In genomic region chr16:85123891-85124635, GRCh38 we compare ENCODE assay signal across 14 cellular contexts. TPM values are rescaled to one million over a fixed set of nuclear protein-coding genes. Genes with fewer than 3 reads are reported as not detected.
DNase-seq lines count a peak whose midpoint lies in the region; ATAC-seq and TF ChIP-seq lines count a peak whose summit lies in the region.
"Had no signal": no experiment of that assay in that cellular context is flagged by ENCODE, and none has a peak within 500 bp of the region (broad histone marks: within the 10 kb centered on the region; RNA-seq: fewer than 3 reads in every experiment).

No MANE protein-coding gene starts in this region.

- H3K79me1 ChIP-seq in neuronal stem cell (ENCODE audit: low read depth, low read length) = no peaks in the 10 kb centered on the region

- H3K9me3 Mint-ChIP-seq in effector memory CD8-positive, alpha-beta T cell = no peaks in the 10 kb centered on the region
- H3K9me3 Mint-ChIP-seq: activated naive CD4-positive, alpha-beta T cell treated with anti-CD3 and anti-CD28 coated beads, Interleukin-2, amount 50 U/mL, for 72 hours; stimulated activated effector memory CD8-positive, alpha-beta T cell treated with anti-CD3 and anti-CD28 coated beads, Interleukin-12 subunit alpha, Interleukin-12 subunit beta, amount 100 ng/mL, for 72 hours had no signal

- no peaks in the 10 kb centered on the region for H3K27me3 Mint-ChIP-seq in effector memory CD8-positive, alpha-beta T cell

- H3K27ac ChIP-seq in SJSA1 = peak overlapping the region; percentile 93
- H3K27ac ChIP-seq in neuronal stem cell (replicated peaks; ENCODE audit: low read length) = no peak overlapping the region
- H3K27ac ChIP-seq: HL-60 had no signal

- peak overlapping the region; percentile 9 for H2AK5ac ChIP-seq in neuronal stem cell (ENCODE audit: low read depth, low read length)

- no peaks in the 10 kb centered on the region for H3K4me1 Mint-ChIP-seq in effector memory CD8-positive, alpha-beta T cell (ENCODE audit: low read depth in 2 of 2)

- ATAC-seq in effector memory CD8-positive, alpha-beta T cell (replicated peaks) = no peak
- no peak for ATAC-seq in GM21360 (IDR thresholded peaks at IDR 0.05; ENCODE audit: unreplicated experiment)
- ATAC-seq: activated naive CD4-positive, alpha-beta T cell treated with anti-CD3 and anti-CD28 coated beads, Interleukin-2, amount 50 U/mL, for 72 hours; left colon; stimulated activated effector memory CD8-positive, alpha-beta T cell treated with anti-CD3 and anti-CD28 coated beads, Interleukin-12 subunit alpha, Interleukin-12 subunit beta, amount 100 ng/mL, for 72 hours had no signal

- H4K91ac ChIP-seq in neuronal stem cell (ENCODE audit: low read depth, low read length, poor library complexity) = no peak overlapping the region

- no peaks in the 10 kb centered on the region; the same call in 1 of the 2 replicates for H3K36me3 ChIP-seq in SJSA1
- H3K36me3 ChIP-seq in neuronal stem cell (replicated peaks in 1 of 2; ENCODE audit: control insufficient read depth in 2 of 2, insufficient read depth in 2 of 2, low read length in 2 of 2) = no peaks in the 10 kb centered on the region

- H3K18ac ChIP-seq in neuronal stem cell (ENCODE audit: low read length) = peak overlapping the region; percentile 24

- TF ChIP-seq CTCF in fibroblast of villous mesenchyme (IDR thresholded peaks at IDR 0.05; ENCODE audit: insufficient read depth, low read depth, low read length) = no peak

- H3K36me3 Mint-ChIP-seq in effector memory CD8-positive, alpha-beta T cell (ENCODE audit: insufficient read depth) = peaks cover 3% of the 10 kb centered on the region
- H3K36me3 Mint-ChIP-seq: activated naive CD4-positive, alpha-beta T cell treated with anti-CD3 and anti-CD28 coated beads, Interleukin-2, amount 50 U/mL, for 72 hours; stimulated activated effector memory CD8-positive, alpha-beta T cell treated with anti-CD3 and anti-CD28 coated beads, Interleukin-12 subunit alpha, Interleukin-12 subunit beta, amount 100 ng/mL, for 72 hours had no signal

- no peak overlapping the region for H3K4me2 ChIP-seq in neuronal stem cell (ENCODE audit: insufficient read depth, low read length, poor library complexity, severe bottlenecking)

- H3K4me1 ChIP-seq in SJSA1 (replicated peaks) (peaks cover 48% of the 10 kb centered on the region), neuronal stem cell (ENCODE audit: control insufficient read depth in 2 of 2, insufficient read depth in 1 of 2, low read depth in 1 of 2, low read length in 2 of 2) (peaks cover 6 to 20% of the 10 kb centered on the region in 2 donors)

- WGBS in neuronal stem cell (ENCODE audit: extremely low coverage in 2 of 2, insufficient read length in 2 of 2, insufficient replicate concordance in 1 of 2), 2 donors = no CpG with 5 or more reads among the region's 34 CpGs

- H3K27me3 ChIP-seq in SJSA1 (replicated peaks) (no peaks in the 10 kb centered on the region), neuronal stem cell (ENCODE audit: control insufficient read depth in 3 of 3, insufficient read depth in 3 of 3, low read depth in 1 of 3, low read length in 3 of 3) (peaks cover 0 to 8% (median 0%) of the 10 kb centered on the region in 3 experiments)

- no peak overlapping the region for H2BK15ac ChIP-seq in neuronal stem cell (ENCODE audit: low read length)

- H3K9me3 ChIP-seq in SJSA1 (replicated peaks) = no peaks in the 10 kb centered on the region
- H3K9me3 ChIP-seq in neuronal stem cell (replicated peaks in 1 of 2; ENCODE audit: control insufficient read depth in 2 of 2, insufficient read depth in 1 of 2, low read depth in 1 of 2, low read length in 2 of 2) = no peaks in the 10 kb centered on the region

- H3K4ac ChIP-seq in neuronal stem cell (ENCODE audit: low read length) = no peak overlapping the region

- H2BK5ac ChIP-seq in neuronal stem cell (ENCODE audit: low read length) = no peak overlapping the region

- no peak overlapping the region for H3K27ac Mint-ChIP-seq in effector memory CD8-positive, alpha-beta T cell
- H3K27ac Mint-ChIP-seq: activated naive CD4-positive, alpha-beta T cell treated with anti-CD3 and anti-CD28 coated beads, Interleukin-2, amount 50 U/mL, for 72 hours; stimulated activated effector memory CD8-positive, alpha-beta T cell treated with anti-CD3 and anti-CD28 coated beads, Interleukin-12 subunit alpha, Interleukin-12 subunit beta, amount 100 ng/mL, for 72 hours had no signal

- H3K4me3 ChIP-seq in SJSA1 (peak overlapping the region; percentile 18), fibroblast of villous mesenchyme (ENCODE audit: low read depth, low read length) (no peak overlapping the region), neuronal stem cell (ENCODE audit: low read length in 2 of 2) (no peak overlapping the region)

- no peak overlapping the region for H4K8ac ChIP-seq in neuronal stem cell (ENCODE audit: low read depth, low read length)

- no peak overlapping the region for H3K23ac ChIP-seq in neuronal stem cell (ENCODE audit: low read depth, low read length, poor library complexity)

- H3K14ac ChIP-seq in neuronal stem cell (ENCODE audit: low read length) = no peak overlapping the region

- peak overlapping the region; percentile 51 for H3K9ac ChIP-seq in neuronal stem cell (ENCODE audit: low read depth, low read length, poor library complexity)

- H2BK120ac ChIP-seq in neuronal stem cell (ENCODE audit: low read depth, low read length) = no peak overlapping the region

- DNase-seq in AG08395 (ENCODE audit: low spot score) (peak; percentile 82), SJSA1 (ENCODE audit: low read depth in 1 of 2, low spot score in 2 of 2) (peak; percentile 91 to 97), fibroblast of villous mesenchyme (ENCODE audit: low read depth) (peak; percentile 67), neuronal stem cell (ENCODE audit: low spot score) (no peak), NCI-H2081 treated with DMSO at 0.1 percent for 48 hours (lab: John Stamatoyannopoulos, UW) (no peak), HUDEP-2 (lab: John Stamatoyannopoulos, UW; ENCODE audit: unreplicated experiment in 76 of 76) (no peak)
- no peak for DNase-seq in effector memory CD8-positive, alpha-beta T cell
- DNase-seq: AML-193, left colon had no signal

- H2BK12ac ChIP-seq in neuronal stem cell (ENCODE audit: low read length) = peak overlapping the region; percentile 10

- no peak overlapping the region for H3K4me3 Mint-ChIP-seq in effector memory CD8-positive, alpha-beta T cell
- H3K4me3 Mint-ChIP-seq: stimulated activated effector memory CD8-positive, alpha-beta T cell treated with anti-CD3 and anti-CD28 coated beads, Interleukin-12 subunit alpha, Interleukin-12 subunit beta, amount 100 ng/mL, for 72 hours had no signal

- H2AFZ ChIP-seq in neuronal stem cell (ENCODE audit: low read length) = peak overlapping the region; percentile 91

RNA-seq across cellular contexts. Expression of gene CIBAR2, which starts 11.8 kb away (rescaled TPM):
- 0.05 TPM in 1 of 2 replicates, not detected in the other for total RNA-seq in SJSA1 (2014; rRNA removed; shearing (Covaris generic))
- total RNA-seq in fibroblast of villous mesenchyme = not detected in 2 replicates
- polyA plus RNA-seq in neuronal stem cell (2013, experiment 1 of 2) = 0.45 TPM
- 0.51 TPM for polyA plus RNA-seq in neuronal stem cell (2013, experiment 2 of 2)
- total RNA-seq: activated naive CD4-positive, alpha-beta T cell treated with anti-CD3 and anti-CD28 coated beads, Interleukin-2, amount 50 U/mL, for 72 hours; left colon; SK-MEL-5 had no signal

Comparison
In these comparisons a context has a peak if more than half of its experiments do, and no peak if none do; other contexts are left out.
1. DNase-seq: peak in AG08395 (single experiment), SJSA1 (2 of 2) and fibroblast of villous mesenchyme (single experiment); none in neuronal stem cell (single experiment), NCI-H2081 treated with DMSO at 0.1 percent for 48 hours (single experiment), effector memory CD8-positive, alpha-beta T cell (0 of 3) and HUDEP-2 (0 of 76).